Comparison of ENCODE assay signal across 22 cellular contexts in the genomic region with DNA sequence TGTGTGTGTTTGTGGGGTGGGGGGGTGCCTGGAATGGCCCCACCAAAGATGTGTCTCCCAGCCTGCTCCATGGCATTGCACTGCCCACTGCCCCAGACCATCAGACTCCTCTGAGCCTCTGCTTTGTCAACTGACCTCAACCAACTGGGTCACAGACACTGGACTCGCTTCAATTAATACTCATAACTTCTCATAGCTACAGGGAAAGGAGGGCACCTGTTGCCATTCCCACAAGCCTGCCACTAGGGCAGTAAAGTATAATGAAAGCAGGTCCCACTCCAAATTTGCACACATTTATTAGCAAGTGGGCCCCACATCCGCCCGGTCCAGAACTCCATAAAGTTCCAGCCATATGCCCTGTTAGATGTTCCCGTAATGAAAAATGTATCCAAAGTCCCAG.
"Had no signal": no experiment of that assay in that cellular context is flagged by ENCODE, and none has a peak within 500 bp of the region (broad histone marks: within the 10 kb centered on the region; RNA-seq: fewer than 3 reads in every experiment).

No MANE protein-coding gene starts in this region.

- FAIRE-seq: colon, endothelial cell of umbilical vein, frontal cortex had no signal

- H3K9me3 ChIP-seq: esophagus muscularis mucosa, gastroesophageal sphincter, heart left ventricle, left lung, lower lobe of right lung, mucosa of descending colon had no signal

- H3K4me3 ChIP-seq: coronary artery, dorsolateral prefrontal cortex, esophagus muscularis mucosa, gastroesophageal sphincter, heart left ventricle, hepatocyte, left lung, lower lobe of right lung, mucosa of descending colon had no signal

- H3K27me3 ChIP-seq: dorsolateral prefrontal cortex, esophagus muscularis mucosa, foreskin keratinocyte, heart left ventricle, hepatocyte, left lung had no signal

- H3K36me3 ChIP-seq: esophagus muscularis mucosa, gastroesophageal sphincter, heart left ventricle, left lung, lower lobe of right lung had no signal

- ATAC-seq: gastroesophageal sphincter, heart left ventricle, left cardiac atrium, left lung, left ventricle myocardium superior, lower lobe of right lung, mucosa of descending colon had no signal

- DNase-seq: dermis blood vessel endothelial cell; dorsolateral prefrontal cortex; effector CD4-positive, alpha-beta T cell; effector memory CD4-positive, alpha-beta T cell; foreskin keratinocyte; heart left ventricle; hypothalamus; immature natural killer cell; islet precursor cell; left cardiac atrium; left lung; left ventricle myocardium superior; lower lobe of right lung; mesenchymal stem cell; mucosa of descending colon had no signal

- H3K27ac ChIP-seq: coronary artery, dorsolateral prefrontal cortex, esophagus muscularis mucosa, foreskin keratinocyte, gastroesophageal sphincter, heart left ventricle, hepatocyte, left lung, lower lobe of right lung had no signal

- H3K4me2 ChIP-seq: hepatocyte had no signal
